In the genomic region with DNA sequence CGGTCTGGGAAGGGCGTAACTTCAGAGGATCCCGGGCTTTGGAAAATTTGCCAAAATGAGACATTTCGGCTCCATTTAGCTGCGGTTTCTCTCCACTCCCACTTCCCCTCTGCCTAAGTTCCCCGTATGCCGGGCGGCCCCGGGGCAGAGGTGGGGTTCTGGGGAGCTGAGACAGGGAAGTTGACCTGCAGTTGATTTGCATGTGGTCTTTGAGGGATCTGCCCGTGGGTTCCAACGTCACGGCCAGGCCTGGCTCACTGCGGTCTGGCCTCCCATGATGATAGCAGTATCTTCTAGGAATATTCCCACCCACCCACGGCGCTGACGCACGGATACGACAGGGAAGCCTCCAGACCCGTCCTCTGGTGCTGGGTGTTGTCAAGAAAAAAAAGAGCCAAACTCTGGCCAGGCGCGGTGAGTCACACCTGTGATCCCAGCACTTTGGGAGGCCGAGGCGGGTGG, we compare ENCODE assay signal across 9 cellular contexts. TPM values are rescaled to one million over a fixed set of nuclear protein-coding genes. Genes with fewer than 3 reads are reported as not detected.
DNase-seq lines count a peak whose midpoint lies in the region; ATAC-seq and TF ChIP-seq lines count a peak whose summit lies in the region.
"Had no signal": no experiment of that assay in that cellular context is flagged by ENCODE, and none has a peak within 500 bp of the region (broad histone marks: within the 10 kb centered on the region; RNA-seq: fewer than 3 reads in every experiment).

No MANE protein-coding gene starts in this region.

- H3K27me3 Mint-ChIP-seq in CD4-positive, CD25-positive, alpha-beta regulatory T cell = no peaks in the 10 kb centered on the region
- H3K27me3 Mint-ChIP-seq in T-helper 17 cell (no peaks in the 10 kb centered on the region), memory B cell (peaks cover 9% of the 10 kb centered on the region)

- H3K9me3 Mint-ChIP-seq in CD4-positive, CD25-positive, alpha-beta regulatory T cell = no peaks in the 10 kb centered on the region
- no peaks in the 10 kb centered on the region for H3K9me3 Mint-ChIP-seq in memory B cell

- no peaks in the 10 kb centered on the region for H3K36me3 ChIP-seq in CD4-positive, CD25-positive, alpha-beta regulatory T cell (ENCODE audit: control insufficient read depth, insufficient read depth, low read length)

- DNase-seq in CD4-positive, CD25-positive, alpha-beta regulatory T cell = no peak
- DNase-seq in T-helper 17 cell (no peak), memory B cell (ENCODE audit: low spot score in 2 of 2) (peak; percentile 49 to 58), erythroblast (lab: John Stamatoyannopoulos, UW) (no peak), COLO668 (lab: John Stamatoyannopoulos, UW; ENCODE audit: unreplicated experiment) (no peak), kidney tubule cell (ENCODE audit: low spot score) (no peak)
- DNase-seq in activated naive CD4-positive, alpha-beta T cell treated with anti-CD3 and anti-CD28 coated beads, Interleukin-2, amount 50 U/mL, for 16 hours = no peak

- no peak overlapping the region for H3K4me3 Mint-ChIP-seq in CD4-positive, CD25-positive, alpha-beta regulatory T cell
- H3K4me3 Mint-ChIP-seq in T-helper 17 cell = no peak overlapping the region
- peak overlapping the region; percentile 21 for H3K4me3 Mint-ChIP-seq in memory B cell

- peaks cover 0 to 10% (median 2%) of the 10 kb centered on the region in 4 donors for H3K4me1 Mint-ChIP-seq in CD4-positive, CD25-positive, alpha-beta regulatory T cell
- H3K4me1 Mint-ChIP-seq in T-helper 17 cell (peaks cover 5% of the 10 kb centered on the region), memory B cell (peaks cover 11% of the 10 kb centered on the region)

- TF ChIP-seq POLR2A in erythroblast (IDR thresholded peaks at IDR 0.05; ENCODE audit: low read length) = no peak

- H3K4me1 ChIP-seq in CD4-positive, CD25-positive, alpha-beta regulatory T cell (ENCODE audit: control insufficient read depth, insufficient read depth, low read length, poor library complexity, severe bottlenecking) = peaks cover 4% of the 10 kb centered on the region

- no peaks in the 10 kb centered on the region for H3K27me3 ChIP-seq in CD4-positive, CD25-positive, alpha-beta regulatory T cell (ENCODE audit: control insufficient read depth, insufficient read depth, low read length)

- H3K4me3 ChIP-seq in CD4-positive, CD25-positive, alpha-beta regulatory T cell (ENCODE audit: low read depth, low read length) = no peak overlapping the region

- peak; percentile 64 for ATAC-seq in CD4-positive, CD25-positive, alpha-beta regulatory T cell (ENCODE audit: low read depth in 2 of 2)
- ATAC-seq in GM21529 (IDR thresholded peaks at IDR 0.05; ENCODE audit: unreplicated experiment) (peak; percentile 82), T-helper 17 cell (peak; percentile 78), memory B cell (ENCODE audit: low read depth) (peak; percentile 94)

- no peaks in the 10 kb centered on the region for H3K9me3 ChIP-seq in CD4-positive, CD25-positive, alpha-beta regulatory T cell (ENCODE audit: control insufficient read depth in 2 of 2, low read length in 2 of 2)
- H3K9me3 ChIP-seq in T-helper 17 cell (ENCODE audit: control insufficient read depth, low read length, poor library complexity, severe bottlenecking) = no peaks in the 10 kb centered on the region

- H3K27ac ChIP-seq in CD4-positive, CD25-positive, alpha-beta regulatory T cell (ENCODE audit: insufficient read depth, low read length, poor library complexity, severe bottlenecking) = no peak overlapping the region

- no peak overlapping the region for H3K27ac Mint-ChIP-seq in CD4-positive, CD25-positive, alpha-beta regulatory T cell
- H3K27ac Mint-ChIP-seq in T-helper 17 cell (peak overlapping the region; percentile 24), memory B cell (peak overlapping the region; percentile 70)

- H3K36me3 Mint-ChIP-seq in CD4-positive, CD25-positive, alpha-beta regulatory T cell = no peaks in the 10 kb centered on the region
- H3K36me3 Mint-ChIP-seq in T-helper 17 cell (ENCODE audit: low read depth) = no peaks in the 10 kb centered on the region
- H3K36me3 Mint-ChIP-seq in memory B cell = peaks cover 2% of the 10 kb centered on the region

RNA-seq across cellular contexts. Expression of a gene that starts 27.3 kb away (rescaled TPM):
- total RNA-seq in CD4-positive, CD25-positive, alpha-beta regulatory T cell = 1.2 TPM
- polyA plus RNA-seq in CD4-positive, CD25-positive, alpha-beta regulatory T cell = 1 to 10 TPM in 1 of 4 donors, not detected in 3; 1.4 TPM
- total RNA-seq in T-helper 17 cell = under 1 TPM; 0.26 to 0.40 TPM
- total RNA-seq: myocyte had no signal

RNA-seq across cellular contexts. Expression of a gene that starts 28.9 kb away (rescaled TPM):
- total RNA-seq in CD4-positive, CD25-positive, alpha-beta regulatory T cell = not detected
- polyA plus RNA-seq in CD4-positive, CD25-positive, alpha-beta regulatory T cell = not detected
- total RNA-seq in T-helper 17 cell = 1 to 10 TPM; 3.4 to 5.2 TPM
- total RNA-seq: myocyte had no signal

Comparison
In these comparisons a context has a peak if more than half of its experiments do, and no peak if none do; other contexts are left out.
1. DNase-seq: peak in memory B cell (2 of 2); none in CD4-positive, CD25-positive, alpha-beta regulatory T cell (0 of 3), T-helper 17 cell (0 of 3), erythroblast (0 of 2), COLO668 (single experiment), kidney tubule cell (single experiment) and activated naive CD4-positive, alpha-beta T cell treated with anti-CD3 and anti-CD28 coated beads, Interleukin-2, amount 50 U/mL, for 16 hours (single experiment).
2. H3K27ac Mint-ChIP-seq: peak in T-helper 17 cell (single experiment) and memory B cell (single experiment); none in CD4-positive, CD25-positive, alpha-beta regulatory T cell (0 of 3).
3. Peak in every context shown above with its lines, with median percentiles within 50 percentile points of each other: ATAC-seq.